8 cellular contexts compared by ENCODE assay signal in genomic region chr1:43367904-43368645, GRCh38. TPM values are rescaled to one million over a fixed set of nuclear protein-coding genes. Genes with fewer than 3 reads are reported as not detected.
DNase-seq lines count a peak whose midpoint lies in the region; ATAC-seq and TF ChIP-seq lines count a peak whose summit lies in the region.

Gene ELOVL1, minus strand, starts transcription at chr1:43368011. Its CDS starts 2,402 bp downstream, at chr1:43365609.

- peak within 1 kb of the TSS; percentile 94 for H3K27ac ChIP-seq in HUES48 (ENCODE audit: low read depth, low read length)
- H3K27ac ChIP-seq in endodermal cell (ENCODE audit: low read depth, low read length): peak within 1 kb of the TSS; percentile 83

- peaks cover 23% of the 10 kb centered on the region for H3K4me1 Mint-ChIP-seq in endodermal cell
- H3K4me1 Mint-ChIP-seq in mesothelial cell of epicardium: peaks cover 29% of the 10 kb centered on the region

- peaks cover 25% of the 10 kb centered on the region for H3K36me3 ChIP-seq in HUES48 (ENCODE audit: control insufficient read depth, insufficient read depth, low read length)
- peaks cover 16% of the 10 kb centered on the region for H3K36me3 ChIP-seq in endodermal cell (ENCODE audit: control insufficient read depth, insufficient read depth, low read length)

- H3K36me3 Mint-ChIP-seq in endodermal cell (ENCODE audit: low read depth) (peaks cover 20% of the 10 kb centered on the region), mesothelial cell of epicardium (peaks cover 9% of the 10 kb centered on the region)

- H3K27ac Mint-ChIP-seq in endodermal cell (peak within 1 kb of the TSS; percentile 86), mesothelial cell of epicardium (peak within 1 kb of the TSS; percentile 89)

- H3K4me1 ChIP-seq in HUES48 (ENCODE audit: control insufficient read depth, insufficient read depth, low read length) (peaks cover 20% of the 10 kb centered on the region), endodermal cell (ENCODE audit: control insufficient read depth, insufficient read depth, low read length) (peaks cover 5% of the 10 kb centered on the region)

- H3K27me3 ChIP-seq in HUES48 (ENCODE audit: control insufficient read depth, insufficient read depth, low read length): no peaks in the 10 kb centered on the region
- H3K27me3 ChIP-seq in endodermal cell (ENCODE audit: control insufficient read depth, insufficient read depth, low read length, poor library complexity, severe bottlenecking): no peaks in the 10 kb centered on the region

- ATAC-seq in GM21360 (IDR thresholded peaks at IDR 0.05; ENCODE audit: unreplicated experiment): peak; percentile 70

- H3K4me3 Mint-ChIP-seq in endodermal cell (peak within 1 kb of the TSS; percentile 60), mesothelial cell of epicardium (peak within 1 kb of the TSS; percentile 76)

- no peaks in the 10 kb centered on the region for H3K27me3 Mint-ChIP-seq in endodermal cell (ENCODE audit: insufficient read depth)
- H3K27me3 Mint-ChIP-seq in mesothelial cell of epicardium (ENCODE audit: low read depth): no peaks in the 10 kb centered on the region

- H3K9me3 Mint-ChIP-seq in endodermal cell: no peaks in the 10 kb centered on the region
- no peaks in the 10 kb centered on the region for H3K9me3 Mint-ChIP-seq in mesothelial cell of epicardium

- 1% methylated on average over 38 to 58 of the region's 58 CpGs for WGBS in endodermal cell (ENCODE audit: insufficient coverage in 1 of 2, insufficient read length in 1 of 2), 2 experiments

- peak; percentile 52 for TF ChIP-seq CTCF in endodermal cell (conservative IDR thresholded peaks at IDR 0.05)
- TF ChIP-seq CTCF in mesothelial cell of epicardium (IDR thresholded peaks at IDR 0.05; ENCODE audit: unreplicated experiment): no peak

- peak within 1 kb of the TSS; percentile 80 for H3K9ac ChIP-seq in HUES48 (ENCODE audit: low read depth, low read length)
- peak within 1 kb of the TSS; percentile 52 for H3K9ac ChIP-seq in endodermal cell (ENCODE audit: extremely low read depth, low read length, poor library complexity, severe bottlenecking)

- peak; percentile 86 for DNase-seq in COR-L47 (lab: John Stamatoyannopoulos, UW)
- peak; percentile 89 for DNase-seq in NOMO-1 treated with dmso at 0.1 percent for 144 hours (lab: John Stamatoyannopoulos, UW; ENCODE audit: unreplicated experiment)
- peak; percentile 84 to 90 (median 87) for DNase-seq in activated CD8-positive, alpha-beta memory T cell treated with anti-CD3 and anti-CD28 coated beads for 48 hours (ENCODE audit: low read depth in 2 of 3, low spot score in 2 of 3)
- DNase-seq in endodermal cell: peak; percentile 96
- DNase-seq in mesothelial cell of epicardium (ENCODE audit: low spot score in 2 of 2, unreplicated experiment in 2 of 2): peak; percentile 73 to 79
- peak; percentile 89 to 91 for DNase-seq in stimulated activated CD8-positive, alpha-beta memory T cell treated with anti-CD3 and anti-CD28 coated beads, Interleukin-15, amount 100 ng/mL, for 48 hours (ENCODE audit: low read depth in 2 of 2)

- no peaks in the 10 kb centered on the region for H3K9me3 ChIP-seq in HUES48 (ENCODE audit: control insufficient read depth, insufficient read depth, low read length)
- H3K9me3 ChIP-seq in endodermal cell (ENCODE audit: control insufficient read depth, low read length): no peaks in the 10 kb centered on the region

- peak within 1 kb of the TSS; percentile 73 for H3K4me3 ChIP-seq in HUES48 (ENCODE audit: low read depth, low read length)
- H3K4me3 ChIP-seq in endodermal cell (ENCODE audit: low read length): peak within 1 kb of the TSS; percentile 90

RNA-seq across cellular contexts. Expression of gene ELOVL1, which starts in this region (rescaled TPM):
- total RNA-seq in endodermal cell (10 to 100 TPM; 24.4 to 28.3 TPM), mesothelial cell of epicardium (40.3 to 42.4 TPM (median 41.4 TPM) in 3 replicates)
- polyA plus RNA-seq in endodermal cell (2013, experiment 1 of 2): 25.1 TPM
- 23.3 TPM for polyA plus RNA-seq in endodermal cell (2013, experiment 2 of 2)

Comparison
In these comparisons a context has a peak if more than half of its experiments do, and no peak if none do; other contexts are left out.
1. Peak in every context shown above with its lines: DNase-seq, ATAC-seq, H3K4me3 ChIP-seq and H3K27ac ChIP-seq.